ENCODE assay signal across 1 cellular context in genomic region chr3:16190704-16191103, GRCh38.
TF ChIP-seq lines count a peak whose summit lies in the region.

No MANE protein-coding gene starts in this region.

TF ChIP-seq in H1, 55 proteins besides CTCF, POLR2A, EP300 and RAD21:
- TF ChIP-seq JUND (IDR thresholded peaks at IDR 0.05; ENCODE audit: low read length) (no peak), MAFK (IDR thresholded peaks at IDR 0.05; ENCODE audit: low read depth, low read length) (no peak), CHD2 (IDR thresholded peaks at IDR 0.05; ENCODE audit: low read length) (no peak), SUZ12 (IDR thresholded peaks at IDR 0.05; ENCODE audit: low read length) (no peak), KDM4A (IDR thresholded peaks at IDR 0.05; ENCODE audit: low read depth, low read length, severe bottlenecking) (no peak), KDM5A (IDR thresholded peaks at IDR 0.05; ENCODE audit: low read length) (no peak), HDAC2 (IDR thresholded peaks at IDR 0.05; ENCODE audit: borderline replicate concordance in 1 of 2, low read depth in 2 of 2, low read length in 2 of 2) (no peak), NRF1 (IDR thresholded peaks at IDR 0.05; ENCODE audit: low read depth, low read length) (no peak), E2F6 (IDR thresholded peaks at IDR 0.05) (no peak), SIN3A (conservative IDR thresholded peaks at IDR 0.05 in 1 of 2, IDR thresholded peaks at IDR 0.05 in 1 of 2; ENCODE audit: low read depth in 1 of 2, low read length in 2 of 2) (no peak), FOSL1 (IDR thresholded peaks at IDR 0.05; ENCODE audit: insufficient read depth, low read depth, low read length) (no peak), RNF2 (IDR thresholded peaks at IDR 0.05; ENCODE audit: borderline replicate concordance, low read depth, low read length, missing control alignments, poor library complexity, severe bottlenecking) (no peak), SRF (IDR thresholded peaks at IDR 0.05; ENCODE audit: low read depth, low read length) (no peak)
TF ChIP-seq in H1: peak in this region for 0.
